ENCODE assay signal across 11 cellular contexts in the genomic region with DNA sequence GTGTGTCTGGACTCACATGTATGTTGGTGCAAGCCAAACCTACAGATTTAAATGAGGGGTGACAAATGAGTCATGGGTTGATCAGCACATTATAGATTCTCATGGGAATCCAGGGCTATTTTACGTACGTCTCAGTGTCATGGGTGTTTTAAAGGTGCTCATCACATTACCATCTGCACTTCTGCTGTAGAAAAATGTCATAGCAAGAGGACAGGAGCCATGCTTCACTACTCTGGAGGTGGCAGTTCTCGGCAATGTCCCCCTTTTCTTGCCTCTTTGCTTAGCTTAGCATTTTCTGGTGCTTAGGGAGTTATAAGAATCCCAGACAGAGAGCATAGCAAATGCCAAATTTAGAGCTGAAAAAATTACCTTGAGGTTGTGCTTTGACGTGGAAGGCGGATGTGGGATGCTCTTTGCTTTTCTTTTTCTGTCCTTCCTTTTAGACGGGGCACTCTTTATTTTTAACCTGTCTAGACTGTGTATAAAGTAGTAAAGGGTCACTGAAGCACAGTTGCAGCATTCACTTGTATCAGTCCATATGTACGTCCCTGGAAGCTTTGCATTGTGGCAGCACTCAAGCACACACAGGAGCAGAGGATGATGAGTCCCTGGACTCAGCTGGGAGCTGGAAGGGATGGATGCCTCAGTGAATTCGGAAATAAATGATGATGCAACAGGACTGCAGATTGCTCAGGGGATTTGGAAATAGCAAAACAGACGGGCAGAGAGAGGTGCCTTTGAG.
DNase-seq lines count a peak whose midpoint lies in the region; ATAC-seq, FAIRE-seq and TF ChIP-seq lines count a peak whose summit lies in the region.
"Had no signal": no experiment of that assay in that cellular context is flagged by ENCODE, and none has a peak within 500 bp of the region (broad histone marks: within the 10 kb centered on the region; RNA-seq: fewer than 3 reads in every experiment).

No MANE protein-coding gene starts in this region.

- DNase-seq in AG09309 (ENCODE audit: low read depth), result peak; percentile 46
- peak; percentile 9 for DNase-seq in bronchial epithelial cell (ENCODE audit: low read depth)
- DNase-seq in stimulated activated CD4-positive, alpha-beta T cell treated with anti-CD3 and anti-CD28 coated beads, Interleukin-2, amount 100 ng/mL, for 24 hours, result no peak
- DNase-seq in HPDE6-E6E7 (ENCODE audit: extremely low spot score), result no peak
- DNase-seq in KBM-7, result no peak
- DNase-seq in activated T-cell treated with anti-CD3 and anti-CD28 coated beads for 4 hours, result no peak
- DNase-seq: stimulated activated naive CD8-positive, alpha-beta T cell treated with anti-CD3 and anti-CD28 coated beads, Interleukin-15, Interleukin-2, amounts not matched to agents 100 U/mL and 50 U/mL, for 24 hours had no signal

- ATAC-seq in GM19328 (IDR thresholded peaks at IDR 0.05; ENCODE audit: unreplicated experiment), result peak; percentile 63
- ATAC-seq in HG03095 (IDR thresholded peaks at IDR 0.05; ENCODE audit: unreplicated experiment), result peak; percentile 61
- ATAC-seq: stimulated activated naive CD8-positive, alpha-beta T cell treated with anti-CD3 and anti-CD28 coated beads, Interleukin-15, Interleukin-2, amounts not matched to agents 100 U/mL and 50 U/mL, for 24 hours had no signal

- FAIRE-seq in bronchial epithelial cell (lab: Jason Lieb, UNC), result no peak
- FAIRE-seq: endothelial cell of umbilical vein, TTC549 had no signal

- H3K36me3 ChIP-seq in bronchial epithelial cell (ENCODE audit: control insufficient read depth, insufficient read depth, low read length), result no peaks in the 10 kb centered on the region

- H3K27me3 ChIP-seq in bronchial epithelial cell (ENCODE audit: control insufficient read depth, insufficient read depth, low read length), result no peaks in the 10 kb centered on the region

- in situ Hi-C loops in KBM-7 (cut with MboI; ENCODE audit: low pct_unique_long_range_greater_than_20kb, low sequenced_read_pairs), result no loop called here

- TF ChIP-seq CTCF in AG09309 (IDR thresholded peaks at IDR 0.05; ENCODE audit: control insufficient read depth, insufficient read depth, low read depth, low read length, missing control alignments) (no peak), bronchial epithelial cell (IDR thresholded peaks at IDR 0.05; ENCODE audit: insufficient read depth, low read length, severe bottlenecking) (no peak)

- H3K4me3 ChIP-seq in AG09309 (ENCODE audit: control insufficient read depth, low read depth, low read length), result no peak overlapping the region
- no peak overlapping the region for H3K4me3 ChIP-seq in bronchial epithelial cell (ENCODE audit: low read depth, low read length)

Comparison
In these comparisons a context has a peak if more than half of its experiments do, and no peak if none do; other contexts are left out.
1. DNase-seq: peak in AG09309 (single experiment) and bronchial epithelial cell (single experiment); none in stimulated activated CD4-positive, alpha-beta T cell treated with anti-CD3 and anti-CD28 coated beads, Interleukin-2, amount 100 ng/mL, for 24 hours (0 of 2), HPDE6-E6E7 (single experiment), KBM-7 (single experiment) and activated T-cell treated with anti-CD3 and anti-CD28 coated beads for 4 hours (single experiment).